ENCODE assay signal across 8 cellular contexts in genomic region chr14:94355191-94355794, GRCh38. TPM values are rescaled to one million over a fixed set of nuclear protein-coding genes. Genes with fewer than 3 reads are reported as not detected.
DNase-seq lines count a peak whose midpoint lies in the region; ATAC-seq and TF ChIP-seq lines count a peak whose summit lies in the region.

No MANE protein-coding gene starts in this region.

- H3K36me3 ChIP-seq in kidney epithelial cell (ENCODE audit: control insufficient read depth, insufficient read depth, low read length): no peaks in the 10 kb centered on the region

- DNase-seq in ACHN: peak; percentile 73
- peak; percentile 56 for DNase-seq in astrocyte of the spinal cord (ENCODE audit: low read depth, low spot score)
- DNase-seq in kidney epithelial cell (ENCODE audit: low read depth): peak; percentile 53
- no peak for DNase-seq in type B pancreatic cell (ENCODE audit: extremely low spot score, unreplicated experiment)
- no peak for DNase-seq in NCI-H1417 (lab: John Stamatoyannopoulos, UW)
- DNase-seq in activated gamma-delta T cell (lab: John Stamatoyannopoulos, UW): no peak
- no peak for DNase-seq in activated naive CD4-positive, alpha-beta T cell treated with Interleukin-2 at 50 U/mL for 16 hours

- in situ Hi-C loops in ACHN (cut with HindIII; ENCODE audit: low pct_ligation_motif_present, low pct_unique_long_range_greater_than_20kb, low sequenced_read_pairs): no loop called here
- in situ Hi-C loops in astrocyte of the spinal cord (cut with HindIII; ENCODE audit: low sequenced_read_pairs): no loop called here

- H3K27me3 ChIP-seq in kidney epithelial cell (ENCODE audit: control insufficient read depth, insufficient read depth, low read length): no peaks in the 10 kb centered on the region

- no peak overlapping the region for H3K27ac Mint-ChIP-seq in type B pancreatic cell

- ATAC-seq in GM19438 (IDR thresholded peaks at IDR 0.05; ENCODE audit: low read depth, unreplicated experiment): peak; percentile 51

- H3K4me3 ChIP-seq in astrocyte of the spinal cord (ENCODE audit: low read depth, low read length) (no peak overlapping the region), kidney epithelial cell (ENCODE audit: low read depth, low read length) (no peak overlapping the region)

- no peaks in the 10 kb centered on the region for H3K36me3 Mint-ChIP-seq in type B pancreatic cell

- peak; percentile 62 for TF ChIP-seq CTCF in astrocyte of the spinal cord (IDR thresholded peaks at IDR 0.05; ENCODE audit: low read depth, low read length)
- peak; percentile 62 for TF ChIP-seq CTCF in kidney epithelial cell (IDR thresholded peaks at IDR 0.05; ENCODE audit: insufficient read depth, low read length, poor library complexity, severe bottlenecking)
- TF ChIP-seq CTCF in type B pancreatic cell (conservative IDR thresholded peaks at IDR 0.05): peak; percentile 64

- H3K27me3 Mint-ChIP-seq in type B pancreatic cell: peaks cover 20% of the 10 kb centered on the region

- no peaks in the 10 kb centered on the region for H3K9me3 Mint-ChIP-seq in type B pancreatic cell

- peaks cover 4% of the 10 kb centered on the region for H3K4me1 Mint-ChIP-seq in type B pancreatic cell (ENCODE audit: unreplicated experiment)

- no peak overlapping the region for H3K4me3 Mint-ChIP-seq in type B pancreatic cell

RNA-seq across cellular contexts. Expression of gene SERPINA2, which starts 11.2 kb away (rescaled TPM):
- total RNA-seq in kidney epithelial cell (not detected in 2 replicates), type B pancreatic cell (ENCODE audit: low replicate concordance) (not detected in 2 replicates)

RNA-seq across cellular contexts. Expression of gene SERPINA6, which starts 32.2 kb away (rescaled TPM):
- 0.07 TPM in 1 of 2 replicates, not detected in the other for total RNA-seq in kidney epithelial cell
- total RNA-seq in type B pancreatic cell (ENCODE audit: low replicate concordance): 0.77 and 1.2 TPM in 2 replicates

RNA-seq across cellular contexts. Expression of gene SERPINA1, which starts 33.1 kb away (rescaled TPM):
- total RNA-seq in kidney epithelial cell (18.1 and 23.2 TPM in 2 replicates), type B pancreatic cell (ENCODE audit: low replicate concordance) (313 and 712 TPM in 2 replicates)

Comparison
In these comparisons a context has a peak if more than half of its experiments do, and no peak if none do; other contexts are left out.
1. DNase-seq: peak in ACHN (single experiment), astrocyte of the spinal cord (single experiment) and kidney epithelial cell (single experiment); none in type B pancreatic cell (single experiment), NCI-H1417 (0 of 3), activated gamma-delta T cell (single experiment) and activated naive CD4-positive, alpha-beta T cell treated with Interleukin-2 at 50 U/mL for 16 hours (single experiment).
2. RNA of gene SERPINA1, which starts 33.1 kb away (total RNA-seq): 313 to 712 TPM in type B pancreatic cell; 18.1 to 23.2 TPM in kidney epithelial cell; every median in the first group is over 10 times any median in the second.
3. Peak in every context shown above with its lines, with median percentiles within 50 percentile points of each other: CTCF ChIP-seq.